ENCODE assay signal across 18 cellular contexts in the genomic region with DNA sequence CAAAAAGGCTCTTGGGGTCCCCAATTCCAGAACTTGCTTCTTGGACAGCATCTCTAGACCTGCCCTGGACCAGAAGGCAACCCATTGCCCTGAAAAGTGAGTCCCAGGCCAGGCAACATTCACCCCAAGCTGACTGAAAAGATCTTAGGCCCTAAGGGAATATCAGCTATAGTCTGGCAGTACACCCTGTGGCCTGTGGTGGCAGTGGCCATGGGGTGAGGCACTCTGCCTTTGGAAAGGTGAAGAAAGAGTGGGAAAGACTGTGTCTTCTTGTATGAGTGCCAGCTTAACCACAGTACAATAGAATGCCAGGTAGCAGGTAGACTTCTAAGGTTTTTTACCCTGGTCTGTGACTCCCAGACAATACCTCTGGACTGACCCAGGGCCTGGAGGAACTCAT.
DNase-seq lines count a peak whose midpoint lies in the region; ATAC-seq and TF ChIP-seq lines count a peak whose summit lies in the region.
"Had no signal": no experiment of that assay in that cellular context is flagged by ENCODE, and none has a peak within 500 bp of the region (broad histone marks: within the 10 kb centered on the region; RNA-seq: fewer than 3 reads in every experiment).

No MANE protein-coding gene starts in this region.

- H3K9me3 Mint-ChIP-seq in WTC11, result peaks cover 22% of the 10 kb centered on the region
- H3K9me3 Mint-ChIP-seq in endodermal cell, result peaks cover 3% of the 10 kb centered on the region

- peaks cover 5% of the 10 kb centered on the region for H3K9me3 ChIP-seq in endodermal cell (ENCODE audit: control insufficient read depth, low read length)

- H3K27me3 ChIP-seq in endodermal cell (ENCODE audit: control insufficient read depth, insufficient read depth, low read length, poor library complexity, severe bottlenecking) (no peaks in the 10 kb centered on the region), brain microvascular endothelial cell (replicated peaks) (no peaks in the 10 kb centered on the region)
- H3K27me3 ChIP-seq: BLaER1 treated with 17β-estradiol and CSF1 and Interleukin-3, amounts not matched to agents 10 nM and 100 nM had no signal

- in situ Hi-C loops in brain microvascular endothelial cell (cut with HindIII; ENCODE audit: low pct_ligation_motif_present, low sequenced_read_pairs), result no loop called here

- no peak overlapping the region for H3K9ac ChIP-seq in endodermal cell (ENCODE audit: extremely low read depth, low read length, poor library complexity, severe bottlenecking)
- H3K9ac ChIP-seq: BLaER1 treated with 17β-estradiol and CSF1 and Interleukin-3, amounts not matched to agents 10 nM and 100 nM; GM23248 had no signal

- ATAC-seq in WTC11 (peak; percentile 71), HG03139 (IDR thresholded peaks at IDR 0.05; ENCODE audit: unreplicated experiment) (no peak)
- ATAC-seq: CD8-positive, alpha-beta T cell; GM12878; HepG2 had no signal

- no peaks in the 10 kb centered on the region for H3K27me3 Mint-ChIP-seq in WTC11 (ENCODE audit: low read depth)
- H3K27me3 Mint-ChIP-seq in endodermal cell (ENCODE audit: insufficient read depth), result no peaks in the 10 kb centered on the region
- H3K27me3 Mint-ChIP-seq: B cell, IgD-negative memory B cell had no signal

- H3K36me3 ChIP-seq in endodermal cell (ENCODE audit: control insufficient read depth, insufficient read depth, low read length), result no peaks in the 10 kb centered on the region
- H3K36me3 ChIP-seq in brain microvascular endothelial cell (replicated peaks), result no peaks in the 10 kb centered on the region
- H3K36me3 ChIP-seq: BLaER1 treated with 17β-estradiol and CSF1 and Interleukin-3, amounts not matched to agents 10 nM and 100 nM had no signal

- H3K36me3 Mint-ChIP-seq in WTC11 (no peaks in the 10 kb centered on the region), endodermal cell (ENCODE audit: low read depth) (no peaks in the 10 kb centered on the region)
- H3K36me3 Mint-ChIP-seq: CD8-positive, alpha-beta T cell; IgD-negative memory B cell had no signal

- CTCF ChIA-PET in WTC11 (lab: Charles Lee), result interaction anchor here (0.9 kb wide), 1 partner anchor 14 kb away, joined by 3 read pairs; no protein-coding TSS in a partner anchor

- H3K4me3 ChIP-seq in endodermal cell (ENCODE audit: low read length), result no peak overlapping the region
- H3K4me3 ChIP-seq in brain microvascular endothelial cell (ENCODE audit: low read depth, low read length), result no peak overlapping the region
- H3K4me3 ChIP-seq: BLaER1 treated with 17β-estradiol and CSF1 and Interleukin-3, amounts not matched to agents 10 nM and 100 nM; GM12878; GM23248 had no signal

- POLR2A ChIA-PET in WTC11 (lab: Charles Lee), result interaction anchor here (0.6 kb wide), 1 partner anchor 24 kb away, joined by 6 read pairs; no protein-coding TSS in a partner anchor

- H3K4me3 Mint-ChIP-seq in WTC11 (no peak overlapping the region), endodermal cell (no peak overlapping the region)
- H3K4me3 Mint-ChIP-seq: B cell; CD8-positive, alpha-beta T cell; IgD-negative memory B cell had no signal

- H3K27ac ChIP-seq in endodermal cell (ENCODE audit: low read depth, low read length) (no peak overlapping the region), brain microvascular endothelial cell (no peak overlapping the region)
- H3K27ac ChIP-seq: BLaER1 treated with 17β-estradiol and CSF1 and Interleukin-3, amounts not matched to agents 10 nM and 100 nM; GM23248 had no signal

- H3K4me1 Mint-ChIP-seq in WTC11 (no peaks in the 10 kb centered on the region), endodermal cell (no peaks in the 10 kb centered on the region)
- H3K4me1 Mint-ChIP-seq: B cell had no signal

- TF ChIP-seq CTCF in WTC11 (IDR thresholded peaks at IDR 0.05) (no peak), endodermal cell (conservative IDR thresholded peaks at IDR 0.05) (peak; percentile 64), brain microvascular endothelial cell (IDR thresholded peaks at IDR 0.05; ENCODE audit: low read depth, low read length, missing control alignments) (no peak)

- H3K4me1 ChIP-seq in endodermal cell (ENCODE audit: control insufficient read depth, insufficient read depth, low read length), result no peaks in the 10 kb centered on the region
- H3K4me1 ChIP-seq: BLaER1 treated with 17β-estradiol and CSF1 and Interleukin-3, amounts not matched to agents 10 nM and 100 nM had no signal

- H3K27ac Mint-ChIP-seq in WTC11, result no peak overlapping the region
- H3K27ac Mint-ChIP-seq in endodermal cell, result no peak overlapping the region
- H3K27ac Mint-ChIP-seq: B cell; CD8-positive, alpha-beta T cell; IgD-negative memory B cell had no signal

- DNase-seq in WTC11 (ENCODE audit: low spot score), result peak; percentile 22
- peak; percentile 60 for DNase-seq in endodermal cell
- DNase-seq in iPS-NIHi7 (ENCODE audit: extremely low spot score), result peak; percentile 12
- no peak for DNase-seq in medulla oblongata (ENCODE audit: extremely low spot score)
- DNase-seq in DMS53 treated with DMSO at 0.1 percent for 48 hours (lab: John Stamatoyannopoulos, UW; ENCODE audit: unreplicated experiment), result no peak
- DNase-seq in brain microvascular endothelial cell, result no peak
- DNase-seq: Calu3; CD8-positive, alpha-beta T cell; DND-41; EL; GM23248; H7 had no signal

TF ChIP-seq in WTC11, 78 proteins besides CTCF, POLR2A, EP300 and RAD21 (continues in another document):
- TF ChIP-seq ZNF138 (CRISPR knock-in tag; conservative IDR thresholded peaks at IDR 0.05), result no peak
- no peak for TF ChIP-seq FOXK1 (CRISPR knock-in tag; IDR thresholded peaks at IDR 0.05)
- no peak for TF ChIP-seq ATF3 (CRISPR knock-in tag; conservative IDR thresholded peaks at IDR 0.05)
- TF ChIP-seq, protein P1, sequence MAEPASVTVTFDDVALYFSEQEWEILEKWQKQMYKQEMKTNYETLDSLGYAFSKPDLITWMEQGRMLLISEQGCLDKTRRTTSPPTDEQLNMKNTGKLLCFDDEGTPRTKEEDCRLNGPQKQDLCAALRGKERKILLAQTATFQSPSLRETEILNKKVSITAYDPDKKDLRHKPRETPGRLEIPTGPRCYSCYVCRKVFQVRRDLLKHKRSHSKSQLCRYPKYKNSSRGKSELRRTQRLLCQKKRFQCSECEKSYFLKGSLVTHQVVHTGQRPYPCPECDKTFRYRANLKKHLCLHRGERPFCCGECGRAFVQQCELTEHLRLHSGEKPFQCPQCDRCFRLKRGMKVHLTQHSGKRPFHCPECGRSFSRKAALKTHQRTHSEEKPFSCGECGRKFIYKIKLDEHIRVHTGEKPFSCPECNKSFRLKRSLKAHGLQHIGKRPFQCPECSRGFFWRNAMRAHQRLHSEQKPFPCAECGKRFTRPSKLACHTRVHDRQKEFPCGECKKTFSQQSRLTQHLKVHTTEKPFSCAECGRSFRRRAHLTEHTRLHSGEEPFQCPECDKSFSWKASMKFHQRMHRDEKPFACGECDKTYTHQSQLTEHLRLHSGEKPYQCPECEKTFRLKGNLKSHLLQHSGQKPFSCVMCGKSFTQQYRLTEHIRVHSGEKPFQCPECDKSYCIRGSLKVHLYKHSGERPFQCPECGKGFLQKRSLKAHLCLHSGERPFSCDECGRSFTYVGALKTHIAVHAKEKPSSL (CRISPR knock-in tag; conservative IDR thresholded peaks at IDR 0.05), result no peak
- TF ChIP-seq, protein P2, sequence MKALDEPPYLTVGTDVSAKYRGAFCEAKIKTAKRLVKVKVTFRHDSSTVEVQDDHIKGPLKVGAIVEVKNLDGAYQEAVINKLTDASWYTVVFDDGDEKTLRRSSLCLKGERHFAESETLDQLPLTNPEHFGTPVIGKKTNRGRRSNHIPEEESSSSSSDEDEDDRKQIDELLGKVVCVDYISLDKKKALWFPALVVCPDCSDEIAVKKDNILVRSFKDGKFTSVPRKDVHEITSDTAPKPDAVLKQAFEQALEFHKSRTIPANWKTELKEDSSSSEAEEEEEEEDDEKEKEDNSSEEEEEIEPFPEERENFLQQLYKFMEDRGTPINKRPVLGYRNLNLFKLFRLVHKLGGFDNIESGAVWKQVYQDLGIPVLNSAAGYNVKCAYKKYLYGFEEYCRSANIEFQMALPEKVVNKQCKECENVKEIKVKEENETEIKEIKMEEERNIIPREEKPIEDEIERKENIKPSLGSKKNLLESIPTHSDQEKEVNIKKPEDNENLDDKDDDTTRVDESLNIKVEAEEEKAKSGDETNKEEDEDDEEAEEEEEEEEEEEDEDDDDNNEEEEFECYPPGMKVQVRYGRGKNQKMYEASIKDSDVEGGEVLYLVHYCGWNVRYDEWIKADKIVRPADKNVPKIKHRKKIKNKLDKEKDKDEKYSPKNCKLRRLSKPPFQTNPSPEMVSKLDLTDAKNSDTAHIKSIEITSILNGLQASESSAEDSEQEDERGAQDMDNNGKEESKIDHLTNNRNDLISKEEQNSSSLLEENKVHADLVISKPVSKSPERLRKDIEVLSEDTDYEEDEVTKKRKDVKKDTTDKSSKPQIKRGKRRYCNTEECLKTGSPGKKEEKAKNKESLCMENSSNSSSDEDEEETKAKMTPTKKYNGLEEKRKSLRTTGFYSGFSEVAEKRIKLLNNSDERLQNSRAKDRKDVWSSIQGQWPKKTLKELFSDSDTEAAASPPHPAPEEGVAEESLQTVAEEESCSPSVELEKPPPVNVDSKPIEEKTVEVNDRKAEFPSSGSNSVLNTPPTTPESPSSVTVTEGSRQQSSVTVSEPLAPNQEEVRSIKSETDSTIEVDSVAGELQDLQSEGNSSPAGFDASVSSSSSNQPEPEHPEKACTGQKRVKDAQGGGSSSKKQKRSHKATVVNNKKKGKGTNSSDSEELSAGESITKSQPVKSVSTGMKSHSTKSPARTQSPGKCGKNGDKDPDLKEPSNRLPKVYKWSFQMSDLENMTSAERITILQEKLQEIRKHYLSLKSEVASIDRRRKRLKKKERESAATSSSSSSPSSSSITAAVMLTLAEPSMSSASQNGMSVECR (CRISPR knock-in tag; IDR thresholded peaks at IDR 0.05; ENCODE audit: borderline replicate concordance), result no peak
- TF ChIP-seq, protein P3, sequence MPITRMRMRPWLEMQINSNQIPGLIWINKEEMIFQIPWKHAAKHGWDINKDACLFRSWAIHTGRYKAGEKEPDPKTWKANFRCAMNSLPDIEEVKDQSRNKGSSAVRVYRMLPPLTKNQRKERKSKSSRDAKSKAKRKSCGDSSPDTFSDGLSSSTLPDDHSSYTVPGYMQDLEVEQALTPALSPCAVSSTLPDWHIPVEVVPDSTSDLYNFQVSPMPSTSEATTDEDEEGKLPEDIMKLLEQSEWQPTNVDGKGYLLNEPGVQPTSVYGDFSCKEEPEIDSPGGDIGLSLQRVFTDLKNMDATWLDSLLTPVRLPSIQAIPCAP (CRISPR knock-in tag; IDR thresholded peaks at IDR 0.05), result no peak

Comparison
In these comparisons a context has a peak if more than half of its experiments do, and no peak if none do; other contexts are left out.
1. DNase-seq: peak in WTC11 (single experiment), endodermal cell (single experiment) and iPS-NIHi7 (single experiment); none in medulla oblongata (single experiment), DMS53 treated with DMSO at 0.1 percent for 48 hours (single experiment) and brain microvascular endothelial cell (single experiment).